Comparison of ENCODE assay signal across 14 cellular contexts in genomic region chr11:118441770-118442169, GRCh38. TPM values are rescaled to one million over a fixed set of nuclear protein-coding genes. Genes with fewer than 3 reads are reported as not detected.
DNase-seq lines count a peak whose midpoint lies in the region; ATAC-seq and TF ChIP-seq lines count a peak whose summit lies in the region.
"Had no signal": no experiment of that assay in that cellular context is flagged by ENCODE, and none has a peak within 500 bp of the region (broad histone marks: within the 10 kb centered on the region; RNA-seq: fewer than 3 reads in every experiment).

No MANE protein-coding gene starts in this region.

- H3K27ac Mint-ChIP-seq in activated naive CD4-positive, alpha-beta T cell treated with anti-CD3 and anti-CD28 coated beads, Interleukin-2, amount 50 U/mL, for 24 hours, result peak overlapping the region; percentile 60
- H3K27ac Mint-ChIP-seq in endothelial cell (ENCODE audit: unreplicated experiment), result no peak overlapping the region

- H3K27me3 ChIP-seq in RWPE2 (ENCODE audit: insufficient read depth, poor library complexity, severe bottlenecking), result no peaks in the 10 kb centered on the region
- no peaks in the 10 kb centered on the region for H3K27me3 ChIP-seq in thoracic aorta (replicated peaks; ENCODE audit: insufficient read depth)
- H3K27me3 ChIP-seq in tibial nerve, result no peaks in the 10 kb centered on the region
- no peaks in the 10 kb centered on the region for H3K27me3 ChIP-seq in gastroesophageal sphincter
- H3K27me3 ChIP-seq: heart right ventricle had no signal

- peaks cover 41% of the 10 kb centered on the region for H3K36me3 ChIP-seq in RWPE2 (ENCODE audit: low read depth)
- H3K36me3 ChIP-seq in thoracic aorta, result no peaks in the 10 kb centered on the region
- no peaks in the 10 kb centered on the region for H3K36me3 ChIP-seq in tibial nerve
- H3K36me3 ChIP-seq in gastroesophageal sphincter, result no peaks in the 10 kb centered on the region
- H3K36me3 ChIP-seq: lower lobe of right lung, prostate gland had no signal

- TF ChIP-seq POLR2A in tibial nerve (IDR thresholded peaks at IDR 0.05) (no peak), gastroesophageal sphincter (IDR thresholded peaks at IDR 0.05) (no peak)

- TF ChIP-seq EP300 in tibial nerve (IDR thresholded peaks at IDR 0.05) (no peak), gastroesophageal sphincter (IDR thresholded peaks at IDR 0.05) (no peak)

- H3K9me3 Mint-ChIP-seq in activated naive CD4-positive, alpha-beta T cell treated with anti-CD3 and anti-CD28 coated beads, Interleukin-2, amount 50 U/mL, for 24 hours, result no peaks in the 10 kb centered on the region
- H3K9me3 Mint-ChIP-seq in endothelial cell (ENCODE audit: unreplicated experiment), result no peaks in the 10 kb centered on the region

- H3K4me3 ChIP-seq in RWPE2 (ENCODE audit: severe bottlenecking) (no peak overlapping the region), thoracic aorta (peak overlapping the region; percentile 5), tibial nerve (no peak overlapping the region), gastroesophageal sphincter (no peak overlapping the region)
- H3K4me3 ChIP-seq: heart right ventricle, lower lobe of right lung, prostate gland had no signal

- H3K4me1 ChIP-seq in RWPE2 (ENCODE audit: insufficient read depth, poor library complexity, severe bottlenecking) (peaks cover 30% of the 10 kb centered on the region), thoracic aorta (ENCODE audit: control insufficient read depth in 1 of 2, low read depth in 2 of 2) (peaks cover 31 to 58% of the 10 kb centered on the region in 2 donors), tibial nerve (peaks cover 0 to 90% (median 43%) of the 10 kb centered on the region in 4 donors), gastroesophageal sphincter (peaks cover 10 to 77% (median 28%) of the 10 kb centered on the region in 3 donors)

- no peaks in the 10 kb centered on the region for H3K27me3 Mint-ChIP-seq in activated naive CD4-positive, alpha-beta T cell treated with anti-CD3 and anti-CD28 coated beads, Interleukin-2, amount 50 U/mL, for 24 hours
- H3K27me3 Mint-ChIP-seq in endothelial cell (ENCODE audit: unreplicated experiment), result peaks cover 2% of the 10 kb centered on the region

- H3K9me3 ChIP-seq in RWPE2 (ENCODE audit: severe bottlenecking) (no peaks in the 10 kb centered on the region), thoracic aorta (no peaks in the 10 kb centered on the region), tibial nerve (no peaks in the 10 kb centered on the region), gastroesophageal sphincter (no peaks in the 10 kb centered on the region)
- H3K9me3 ChIP-seq: heart right ventricle, lower lobe of right lung, prostate gland had no signal

- peak overlapping the region; percentile 40 for H3K4me3 Mint-ChIP-seq in activated naive CD4-positive, alpha-beta T cell treated with anti-CD3 and anti-CD28 coated beads, Interleukin-2, amount 50 U/mL, for 24 hours
- peak overlapping the region; percentile 6 for H3K4me3 Mint-ChIP-seq in endothelial cell (ENCODE audit: unreplicated experiment)

- WGBS in tibial nerve, 2 donors, result 29 to 38% methylated on average over 3 of the region's 3 CpGs
- 44 to 54% methylated on average over 3 of the region's 3 CpGs for WGBS in gastroesophageal sphincter (ENCODE audit: low coverage in 1 of 2), 2 donors

- H3K27ac ChIP-seq in RWPE2 (ENCODE audit: poor library complexity, severe bottlenecking) (peak overlapping the region; percentile 26), thoracic aorta (no peak overlapping the region), tibial nerve (no peak overlapping the region), gastroesophageal sphincter (no peak overlapping the region)
- H3K27ac ChIP-seq: lower lobe of right lung, prostate gland had no signal

- TF ChIP-seq CTCF in RWPE2 (IDR thresholded peaks at IDR 0.05; ENCODE audit: poor library complexity, severe bottlenecking), result no peak
- no peak for TF ChIP-seq CTCF in endothelial cell (IDR thresholded peaks at IDR 0.05; ENCODE audit: unreplicated experiment)
- TF ChIP-seq CTCF in thoracic aorta (IDR thresholded peaks at IDR 0.05), result no peak
- no peak for TF ChIP-seq CTCF in tibial nerve (IDR thresholded peaks at IDR 0.05)
- no peak for TF ChIP-seq CTCF in gastroesophageal sphincter (IDR thresholded peaks at IDR 0.05)

- ATAC-seq in RWPE2 (ENCODE audit: low read depth) (0 out of 3 replicates have a peak, but pooled peaks have one; percentile 2), thoracic aorta (ENCODE audit: insufficient number of reproducible peaks, low FRiP score, low read depth) (no peak), HG03135 (IDR thresholded peaks at IDR 0.05; ENCODE audit: unreplicated experiment) (no peak), gastroesophageal sphincter (no peak)
- ATAC-seq: heart right ventricle, lower lobe of right lung had no signal

- peaks cover 10% of the 10 kb centered on the region for H3K36me3 Mint-ChIP-seq in activated naive CD4-positive, alpha-beta T cell treated with anti-CD3 and anti-CD28 coated beads, Interleukin-2, amount 50 U/mL, for 24 hours
- peaks cover 3% of the 10 kb centered on the region for H3K36me3 Mint-ChIP-seq in endothelial cell (ENCODE audit: low read depth, unreplicated experiment)

- DNase-seq in activated naive CD4-positive, alpha-beta T cell (lab: John Stamatoyannopoulos, UW), result no peak
- no peak for DNase-seq in RWPE2 (ENCODE audit: low spot score)
- no peak for DNase-seq in endothelial cell (ENCODE audit: low spot score)
- no peak for DNase-seq in thoracic aorta (ENCODE audit: low spot score)
- no peak for DNase-seq in tibial nerve (ENCODE audit: low spot score in 2 of 2)
- DNase-seq: AML-193; effector CD4-positive, alpha-beta T cell; heart right ventricle; lower lobe of right lung; stimulated activated CD4-positive, alpha-beta T cell treated with anti-CD3 and anti-CD28 coated beads, Interleukin-2, amount 100 ng/mL, for 48 hours had no signal

- peaks cover 80% of the 10 kb centered on the region for H3K4me1 Mint-ChIP-seq in activated naive CD4-positive, alpha-beta T cell treated with anti-CD3 and anti-CD28 coated beads, Interleukin-2, amount 50 U/mL, for 24 hours
- peaks cover 50% of the 10 kb centered on the region for H3K4me1 Mint-ChIP-seq in endothelial cell (ENCODE audit: unreplicated experiment)

RNA-seq across cellular contexts. Expression of gene KMT2A, which starts 5.5 kb away (rescaled TPM):
- total RNA-seq in endothelial cell (ENCODE audit: unreplicated experiment) (104 TPM), thoracic aorta (100 to 1,000 TPM in 1 of 2 donors, 10 to 100 TPM in 1; 88.1 to 105 TPM), tibial nerve (100 to 1,000 TPM in 1 of 4 donors, 10 to 100 TPM in 3; 78.6 to 101 (median 86.8) TPM), gastroesophageal sphincter (100 to 1,000 TPM in 1 of 4 donors, 10 to 100 TPM in 3; 42.3 to 116 (median 74.8) TPM)

RNA-seq across cellular contexts. Expression of gene ATP5MG, which starts 40.4 kb away (rescaled TPM):
- 280 TPM for total RNA-seq in endothelial cell (ENCODE audit: unreplicated experiment)
- 10 to 100 TPM; 21.1 to 45.2 TPM for total RNA-seq in thoracic aorta
- 10 to 100 TPM; 22.4 to 51.5 (median 34.4) TPM for total RNA-seq in tibial nerve
- 10 to 100 TPM; 59.8 to 79.4 (median 70.2) TPM for total RNA-seq in gastroesophageal sphincter
